ENCODE assay signal across 11 cellular contexts in genomic region chr17:64706224-64707076, GRCh38. TPM values are rescaled to one million over a fixed set of nuclear protein-coding genes. Genes with fewer than 3 reads are reported as not detected.
A peak's percentile ranks its signal among the peaks of the same experiment; 100 is the strongest.
DNase-seq lines count a peak whose midpoint lies in the region; ATAC-seq and TF ChIP-seq lines count a peak whose summit lies in the region.
"Had no signal": no experiment of that assay in that cellular context is flagged by ENCODE, and none has a peak within 500 bp of the region (broad histone marks: within the 10 kb centered on the region; RNA-seq: fewer than 3 reads in every experiment).

No MANE protein-coding gene starts in this region.

- TF ChIP-seq POLR2A in heart left ventricle (IDR thresholded peaks at IDR 0.05), result no peak

- no peak overlapping the region for H3K4me2 ChIP-seq in mesendoderm (ENCODE audit: low read length)

- no peak overlapping the region for H3K18ac ChIP-seq in mesendoderm (ENCODE audit: low read length)

- H3K27ac ChIP-seq in heart left ventricle (peak overlapping the region in 9 of 12 donors; percentile 41 to 75 (median 66)), cingulate gyrus (ENCODE audit: low read depth, low read length) (peak overlapping the region; percentile 32), mesendoderm (ENCODE audit: low read depth, low read length) (no peak overlapping the region)
- H3K27ac ChIP-seq: HL-60 had no signal

- no peak overlapping the region for H3K4me3 ChIP-seq in heart left ventricle
- no peak overlapping the region for H3K4me3 ChIP-seq in mesendoderm (ENCODE audit: low read length)

- no peak overlapping the region for H2AK5ac ChIP-seq in mesendoderm (ENCODE audit: low read length)

- no peak overlapping the region for H3K9ac ChIP-seq in mesendoderm (ENCODE audit: low read length)

- H3K56ac ChIP-seq in mesendoderm (ENCODE audit: low read length), result no peak overlapping the region

- H3K79me1 ChIP-seq in mesendoderm (ENCODE audit: low read length), result no peaks in the 10 kb centered on the region

- no peak overlapping the region for H2BK5ac ChIP-seq in mesendoderm (ENCODE audit: low read length)

- H3K9me3 ChIP-seq in heart left ventricle, result no peaks in the 10 kb centered on the region

- H2BK120ac ChIP-seq in mesendoderm (ENCODE audit: low read depth, low read length), result no peak overlapping the region

- no peak for TF ChIP-seq CTCF in heart left ventricle (IDR thresholded peaks at IDR 0.05)

- DNase-seq in heart left ventricle (no peak), Right ventricle myocardium inferior (ENCODE audit: missing footprints) (no peak), mesendoderm (peak; percentile 19), ureter (ENCODE audit: low spot score) (no peak), NCI-H748 (lab: John Stamatoyannopoulos, UW; ENCODE audit: unreplicated experiment) (no peak)
- DNase-seq in activated CD8-positive, alpha-beta memory T cell treated with anti-CD3 and anti-CD28 coated beads, Interleukin-2, amount 50 U/mL, for 48 hours, result no peak
- DNase-seq: stimulated activated CD4-positive, alpha-beta T cell treated with anti-CD3 and anti-CD28 coated beads, Interleukin-12 subunit alpha, Interleukin-12 subunit beta, amount 100 ng/mL, for 4 hours had no signal

- intact Hi-C loops in heart left ventricle (cut with DNase I) (no loop called here), Right ventricle myocardium inferior (cut with DNase I) (no loop called here)

- WGBS in heart left ventricle, 4 donors, result 58 to 67% (median 62%) methylated on average over 8 of the region's 8 CpGs
- WGBS in mesendoderm (ENCODE audit: extremely low coverage, insufficient coverage, low lambda C conversion rate), result no CpG with 5 or more reads among the region's 8 CpGs

- H3K79me2 ChIP-seq in mesendoderm (ENCODE audit: control insufficient read depth, insufficient read depth, low read length), result no peaks in the 10 kb centered on the region

- ATAC-seq in heart left ventricle (peak in 1 of 4 donors; percentile 27), Right ventricle myocardium inferior (no peak), HG03025 (IDR thresholded peaks at IDR 0.05; ENCODE audit: low FRiP score, unreplicated experiment) (no peak)
- ATAC-seq: activated T-helper 17 cell treated with anti-CD3 and anti-CD28 coated beads, Interleukin-2, amount 50 U/mL, for 72 hours had no signal

- no peak overlapping the region for H2BK15ac ChIP-seq in mesendoderm (replicated peaks; ENCODE audit: low read depth)

- no peak overlapping the region for H4K8ac ChIP-seq in mesendoderm (ENCODE audit: low read depth, low read length)

- H3K4me1 ChIP-seq in heart left ventricle, result peaks cover 0 to 46% (median 31%) of the 10 kb centered on the region in 12 donors
- peaks cover 3% of the 10 kb centered on the region for H3K4me1 ChIP-seq in mesendoderm (ENCODE audit: control insufficient read depth, low read depth, low read length)

- no peak overlapping the region for H3K4ac ChIP-seq in mesendoderm (ENCODE audit: low read depth, low read length)

- H3K23ac ChIP-seq in mesendoderm (ENCODE audit: low read length), result no peak overlapping the region

- no peaks in the 10 kb centered on the region for H3K27me3 ChIP-seq in heart left ventricle
- no peaks in the 10 kb centered on the region for H3K27me3 ChIP-seq in mesendoderm (ENCODE audit: insufficient read depth, low read length, poor library complexity)

- no peak overlapping the region for H4K5ac ChIP-seq in mesendoderm (ENCODE audit: low read length)

- H3K36me3 ChIP-seq in heart left ventricle (no peaks in the 10 kb centered on the region), mesendoderm (ENCODE audit: control insufficient read depth, insufficient read depth, low read length) (no peaks in the 10 kb centered on the region)

RNA-seq across cellular contexts. Expression of gene SMURF2, which starts 44.3 kb away (rescaled TPM):
- total RNA-seq in heart left ventricle, result 10 to 100 TPM in 8 of 9 donors, 1 to 10 TPM in 1; 8.7 to 17.5 (median 12.6) TPM
- 1 to 10 TPM; 3.6 to 7.4 TPM for polyA plus RNA-seq in heart left ventricle
- total RNA-seq in Right ventricle myocardium inferior, result 12.3 TPM
- 23.1 TPM for polyA plus RNA-seq in mesendoderm (2013, experiment 1 of 2)
- 23.3 TPM for polyA plus RNA-seq in mesendoderm (2013, experiment 2 of 2)
- total RNA-seq in ureter, result 28.7 TPM
